19 cellular contexts compared by ENCODE assay signal in genomic region chr15:29696950-29697738, GRCh38.
"Had no signal": no experiment of that assay in that cellular context is flagged by ENCODE, and none has a peak within 500 bp of the region (broad histone marks: within the 10 kb centered on the region; RNA-seq: fewer than 3 reads in every experiment).

No MANE protein-coding gene starts in this region.

- H3K27me3 ChIP-seq: esophagus muscularis mucosa, heart right ventricle, left lung, suprapubic skin had no signal

- H3K4me3 Mint-ChIP-seq: activated CD4-positive, alpha-beta memory T cell treated with anti-CD3 and anti-CD28 coated beads, Interleukin-2, amount 10 ng/mL, durations not matched to agents 7 days and 5 days; activated naive CD8-positive, alpha-beta T cell treated with anti-CD3 and anti-CD28 coated beads, Interleukin-2, amount 10 ng/mL, durations not matched to agents 7 days and 5 days; activated T-helper 17 cell treated with anti-CD3 and anti-CD28 coated beads, Interleukin-2, amount 50 U/mL, for 72 hours; stimulated activated naive CD8-positive, alpha-beta T cell treated with anti-CD3 and anti-CD28 coated beads, Interleukin-15, Interleukin-2, amounts not matched to agents 100 ng/mL and 50 ng/mL, for 24 hours; T-helper 2 cell treated with Interferon-gamma antibody and Interleukin-4, amounts not matched to agents 5 μg/mL and 100 μg/mL, for 36 hours; type B pancreatic cell had no signal

- H3K4me3 ChIP-seq: esophagus muscularis mucosa, heart right ventricle, left lung, suprapubic skin had no signal

- H3K4me1 Mint-ChIP-seq: activated CD4-positive, alpha-beta memory T cell treated with anti-CD3 and anti-CD28 coated beads, Interleukin-2, amount 10 ng/mL, durations not matched to agents 7 days and 5 days; activated naive CD8-positive, alpha-beta T cell treated with anti-CD3 and anti-CD28 coated beads, Interleukin-2, amount 10 ng/mL, durations not matched to agents 7 days and 5 days; activated T-helper 17 cell treated with anti-CD3 and anti-CD28 coated beads, Interleukin-2, amount 50 U/mL, for 72 hours had no signal

- H3K27ac Mint-ChIP-seq: activated CD4-positive, alpha-beta memory T cell treated with anti-CD3 and anti-CD28 coated beads, Interleukin-2, amount 10 ng/mL, durations not matched to agents 7 days and 5 days; activated naive CD8-positive, alpha-beta T cell treated with anti-CD3 and anti-CD28 coated beads, Interleukin-2, amount 10 ng/mL, durations not matched to agents 7 days and 5 days; activated T-helper 17 cell treated with anti-CD3 and anti-CD28 coated beads, Interleukin-2, amount 50 U/mL, for 72 hours; stimulated activated naive CD8-positive, alpha-beta T cell treated with anti-CD3 and anti-CD28 coated beads, Interleukin-15, Interleukin-2, amounts not matched to agents 100 ng/mL and 50 ng/mL, for 24 hours; T-helper 2 cell treated with Interferon-gamma antibody and Interleukin-4, amounts not matched to agents 5 μg/mL and 100 μg/mL, for 36 hours; type B pancreatic cell had no signal

- H3K4me1 ChIP-seq: esophagus muscularis mucosa, suprapubic skin had no signal

- H3K36me3 Mint-ChIP-seq: activated naive CD8-positive, alpha-beta T cell treated with anti-CD3 and anti-CD28 coated beads, Interleukin-2, amount 10 ng/mL, durations not matched to agents 7 days and 5 days had no signal

- H3K9me3 Mint-ChIP-seq: activated CD4-positive, alpha-beta memory T cell treated with anti-CD3 and anti-CD28 coated beads, Interleukin-2, amount 10 ng/mL, durations not matched to agents 7 days and 5 days; activated naive CD8-positive, alpha-beta T cell treated with anti-CD3 and anti-CD28 coated beads, Interleukin-2, amount 10 ng/mL, durations not matched to agents 7 days and 5 days; stimulated activated naive CD8-positive, alpha-beta T cell treated with anti-CD3 and anti-CD28 coated beads, Interleukin-15, Interleukin-2, amounts not matched to agents 100 ng/mL and 50 ng/mL, for 24 hours; T-helper 2 cell treated with Interferon-gamma antibody and Interleukin-4, amounts not matched to agents 5 μg/mL and 100 μg/mL, for 36 hours; type B pancreatic cell had no signal

- DNase-seq: activated CD4-positive, alpha-beta memory T cell treated with anti-CD3 and anti-CD28 coated beads, Interleukin-2, amount 10 ng/mL, durations not matched to agents 7 days and 5 days; activated CD4-positive, alpha-beta T cell treated with anti-CD3 and anti-CD28 coated beads for 48 hours; activated CD4-positive, CD25-positive, alpha-beta regulatory T cell; activated naive CD4-positive, alpha-beta T cell; activated naive CD8-positive, alpha-beta T cell treated with anti-CD3 and anti-CD28 coated beads, Interleukin-2, amount 10 ng/mL, durations not matched to agents 7 days and 5 days; activated T-cell treated with anti-CD3 and anti-CD28 coated beads, Interleukin-2, amount 50 U/mL, for 1 hour; cerebellar nuclear complex; cortex of kidney; heart right ventricle; left lung; mammary epithelial cell; midbrain; occipital lobe had no signal

- H3K27me3 Mint-ChIP-seq: stimulated activated naive CD8-positive, alpha-beta T cell treated with anti-CD3 and anti-CD28 coated beads, Interleukin-15, Interleukin-2, amounts not matched to agents 100 ng/mL and 50 ng/mL, for 24 hours; type B pancreatic cell had no signal

- ATAC-seq: activated T-helper 17 cell treated with anti-CD3 and anti-CD28 coated beads, Interleukin-2, amount 50 U/mL, for 72 hours had no signal

- H3K9me3 ChIP-seq: suprapubic skin had no signal

- H3K27ac ChIP-seq: esophagus muscularis mucosa, heart right ventricle, left lung, suprapubic skin had no signal
